ENCODE assay signal across 32 cellular contexts in genomic region chr1:21778405-21778727, GRCh38. TPM values are rescaled to one million over a fixed set of nuclear protein-coding genes. Genes with fewer than 3 reads are reported as not detected.
A peak's percentile ranks its signal among the peaks of the same experiment; 100 is the strongest.
DNase-seq lines count a peak whose midpoint lies in the region; ATAC-seq and TF ChIP-seq lines count a peak whose summit lies in the region.
"Had no signal": no experiment of that assay in that cellular context is flagged by ENCODE, and none has a peak within 500 bp of the region (broad histone marks: within the 10 kb centered on the region; RNA-seq: fewer than 3 reads in every experiment).

No MANE protein-coding gene starts in this region.

- CTCF ChIA-PET in activated naive CD4-positive, alpha-beta T cell treated with anti-CD3 and anti-CD28 coated beads for 36 hours (lab: Charles Lee), result no interaction called here
- CTCF ChIA-PET in activated naive CD4-positive, alpha-beta T cell treated with anti-CD3 and anti-CD28 coated beads, Interleukin-2, amount 10 ng/mL, durations not matched to agents 7 days and 5 days (lab: Charles Lee), result interaction anchor here (0.6 kb wide), 1 partner anchor 18 kb away, joined by 3 read pairs; no protein-coding TSS in a partner anchor
- CTCF ChIA-PET in CD8-positive, alpha-beta memory T cell (lab: Charles Lee), result no interaction called here
- CTCF ChIA-PET in activated CD8-positive, alpha-beta T cell treated with anti-CD3 and anti-CD28 coated beads, Interleukin-2, amount 10 ng/mL, durations not matched to agents 7 days and 5 days (lab: Charles Lee), result no interaction called here

- ATAC-seq in activated CD8-positive, alpha-beta T cell treated with anti-CD3 and anti-CD28 coated beads, Interleukin-2, amount 10 ng/mL, durations not matched to agents 7 days and 5 days, result no peak
- ATAC-seq: esophagus mucosa, psoas muscle had no signal

- no peak overlapping the region for H3K4me3 Mint-ChIP-seq in activated naive CD4-positive, alpha-beta T cell treated with anti-CD3 and anti-CD28 coated beads for 36 hours
- H3K4me3 Mint-ChIP-seq in activated naive CD4-positive, alpha-beta T cell treated with anti-CD3 and anti-CD28 coated beads, Interleukin-2, amount 10 ng/mL, durations not matched to agents 7 days and 5 days, result no peak overlapping the region
- peak overlapping the region in 3 of 7 donors; percentile 5 to 65 (median 25) for H3K4me3 Mint-ChIP-seq in CD8-positive, alpha-beta memory T cell
- no peak overlapping the region for H3K4me3 Mint-ChIP-seq in activated CD8-positive, alpha-beta T cell treated with anti-CD3 and anti-CD28 coated beads, Interleukin-2, amount 10 ng/mL, durations not matched to agents 7 days and 5 days
- H3K4me3 Mint-ChIP-seq in neural crest cell, result peak overlapping the region; percentile 80
- no peak overlapping the region for H3K4me3 Mint-ChIP-seq in nephron progenitor cell

- peaks cover 27% of the 10 kb centered on the region for H3K4me1 ChIP-seq in CD8-positive, alpha-beta memory T cell (ENCODE audit: insufficient read depth, low read length)
- H3K4me1 ChIP-seq: BE2C had no signal

- H3K36me3 Mint-ChIP-seq in activated naive CD4-positive, alpha-beta T cell treated with anti-CD3 and anti-CD28 coated beads for 36 hours (ENCODE audit: low read depth), result peaks cover 10% of the 10 kb centered on the region
- peaks cover 23% of the 10 kb centered on the region for H3K36me3 Mint-ChIP-seq in activated naive CD4-positive, alpha-beta T cell treated with anti-CD3 and anti-CD28 coated beads, Interleukin-2, amount 10 ng/mL, durations not matched to agents 7 days and 5 days
- peaks cover 0 to 21% (median 0%) of the 10 kb centered on the region in 3 donors for H3K36me3 Mint-ChIP-seq in CD8-positive, alpha-beta memory T cell
- H3K36me3 Mint-ChIP-seq in activated CD8-positive, alpha-beta T cell treated with anti-CD3 and anti-CD28 coated beads, Interleukin-2, amount 10 ng/mL, durations not matched to agents 7 days and 5 days (ENCODE audit: low read depth), result peaks cover 28% of the 10 kb centered on the region
- H3K36me3 Mint-ChIP-seq in neural crest cell (ENCODE audit: low read depth), result no peaks in the 10 kb centered on the region
- H3K36me3 Mint-ChIP-seq in nephron progenitor cell (ENCODE audit: low read depth), result peaks cover 40% of the 10 kb centered on the region

- POLR2A ChIA-PET in CD8-positive, alpha-beta memory T cell (lab: Charles Lee), result no interaction called here
- POLR2A ChIA-PET in activated CD8-positive, alpha-beta T cell treated with anti-CD3 and anti-CD28 coated beads, Interleukin-2, amount 10 ng/mL, durations not matched to agents 7 days and 5 days (lab: Charles Lee), result no interaction called here

- peak overlapping the region; percentile 82 for H3K27ac Mint-ChIP-seq in activated naive CD4-positive, alpha-beta T cell treated with anti-CD3 and anti-CD28 coated beads for 36 hours
- no peak overlapping the region for H3K27ac Mint-ChIP-seq in activated naive CD4-positive, alpha-beta T cell treated with anti-CD3 and anti-CD28 coated beads, Interleukin-2, amount 10 ng/mL, durations not matched to agents 7 days and 5 days
- H3K27ac Mint-ChIP-seq in CD8-positive, alpha-beta memory T cell, result peak overlapping the region in 6 of 8 donors; percentile 26 to 85 (median 54)
- peak overlapping the region; percentile 7 for H3K27ac Mint-ChIP-seq in activated CD8-positive, alpha-beta T cell treated with anti-CD3 and anti-CD28 coated beads, Interleukin-2, amount 10 ng/mL, durations not matched to agents 7 days and 5 days
- no peak overlapping the region for H3K27ac Mint-ChIP-seq in neural crest cell (ENCODE audit: unreplicated experiment)
- H3K27ac Mint-ChIP-seq in nephron progenitor cell, result no peak overlapping the region

- no peaks in the 10 kb centered on the region for H3K9me3 Mint-ChIP-seq in activated naive CD4-positive, alpha-beta T cell treated with anti-CD3 and anti-CD28 coated beads for 36 hours
- H3K9me3 Mint-ChIP-seq in activated naive CD4-positive, alpha-beta T cell treated with anti-CD3 and anti-CD28 coated beads, Interleukin-2, amount 10 ng/mL, durations not matched to agents 7 days and 5 days, result no peaks in the 10 kb centered on the region
- H3K9me3 Mint-ChIP-seq in CD8-positive, alpha-beta memory T cell, result peaks cover 0 to under 1% (median 0%) of the 10 kb centered on the region in 5 donors
- no peaks in the 10 kb centered on the region for H3K9me3 Mint-ChIP-seq in activated CD8-positive, alpha-beta T cell treated with anti-CD3 and anti-CD28 coated beads, Interleukin-2, amount 10 ng/mL, durations not matched to agents 7 days and 5 days (ENCODE audit: insufficient read depth)
- H3K9me3 Mint-ChIP-seq in neural crest cell (peaks cover 5% of the 10 kb centered on the region), nephron progenitor cell (peaks cover 23% of the 10 kb centered on the region)

- H3K27ac ChIP-seq in CD8-positive, alpha-beta memory T cell (ENCODE audit: low read depth, low read length), result no peak overlapping the region
- H3K27ac ChIP-seq: psoas muscle, transverse colon had no signal

- no peak overlapping the region for H3K4me3 ChIP-seq in CD8-positive, alpha-beta memory T cell (ENCODE audit: low read length)
- H3K4me3 ChIP-seq: psoas muscle, transverse colon had no signal

- no peak for TF ChIP-seq CTCF in neural crest cell (conservative IDR thresholded peaks at IDR 0.05)
- TF ChIP-seq CTCF in nephron progenitor cell (IDR thresholded peaks at IDR 0.05), result no peak

- intact Hi-C loops in activated naive CD4-positive, alpha-beta T cell treated with anti-CD3 and anti-CD28 coated beads for 36 hours (cut with micrococcal nuclease), result loop anchor here (2.0 to 5.0 kb wide), 2 partner anchors 270 to 601 kb away; partner anchors contain the start of gene EIF4G3

- no peaks in the 10 kb centered on the region for H3K27me3 Mint-ChIP-seq in activated naive CD4-positive, alpha-beta T cell treated with anti-CD3 and anti-CD28 coated beads for 36 hours (ENCODE audit: low read depth)
- H3K27me3 Mint-ChIP-seq in activated naive CD4-positive, alpha-beta T cell treated with anti-CD3 and anti-CD28 coated beads, Interleukin-2, amount 10 ng/mL, durations not matched to agents 7 days and 5 days, result no peaks in the 10 kb centered on the region
- H3K27me3 Mint-ChIP-seq in CD8-positive, alpha-beta memory T cell, result peaks cover 0 to 4% of the 10 kb centered on the region in 2 donors
- H3K27me3 Mint-ChIP-seq in activated CD8-positive, alpha-beta T cell treated with anti-CD3 and anti-CD28 coated beads, Interleukin-2, amount 10 ng/mL, durations not matched to agents 7 days and 5 days (ENCODE audit: low read depth), result no peaks in the 10 kb centered on the region
- H3K27me3 Mint-ChIP-seq in neural crest cell (ENCODE audit: low read depth) (no peaks in the 10 kb centered on the region), nephron progenitor cell (ENCODE audit: low read depth, poor library complexity) (no peaks in the 10 kb centered on the region)

- no peaks in the 10 kb centered on the region for H3K9me3 ChIP-seq in CD8-positive, alpha-beta memory T cell (ENCODE audit: low read length)
- H3K9me3 ChIP-seq: BE2C, psoas muscle, transverse colon had no signal

- no peaks in the 10 kb centered on the region for H3K36me3 ChIP-seq in CD8-positive, alpha-beta memory T cell (ENCODE audit: insufficient read depth, low read length)
- H3K36me3 ChIP-seq: BE2C, transverse colon had no signal

- H3K27me3 ChIP-seq in CD8-positive, alpha-beta memory T cell (ENCODE audit: insufficient read depth, low read length, poor library complexity, severe bottlenecking), result no peaks in the 10 kb centered on the region
- H3K27me3 ChIP-seq: BE2C, transverse colon had no signal

- no peak for DNase-seq in activated naive CD4-positive, alpha-beta T cell treated with anti-CD3 and anti-CD28 coated beads for 36 hours
- no peak for DNase-seq in activated naive CD4-positive, alpha-beta T cell treated with anti-CD3 and anti-CD28 coated beads, Interleukin-2, amount 10 ng/mL, durations not matched to agents 7 days and 5 days
- no peak for DNase-seq in CD8-positive, alpha-beta memory T cell
- no peak for DNase-seq in activated CD8-positive, alpha-beta T cell treated with anti-CD3 and anti-CD28 coated beads, Interleukin-2, amount 10 ng/mL, durations not matched to agents 7 days and 5 days
- DNase-seq in neural crest cell (ENCODE audit: low read depth, low spot score), result no peak
- DNase-seq in DMS 273 treated with DMSO at 0.1 percent for 48 hours (lab: John Stamatoyannopoulos, UW), result no peak
- no peak for DNase-seq in mucosa of gallbladder (ENCODE audit: low spot score)
- no peak for DNase-seq in nephron progenitor cell
- DNase-seq: ACHN; activated CD4-positive, alpha-beta T cell treated with anti-CD3 and anti-CD28 coated beads for 1 hour; activated effector memory CD4-positive, alpha-beta T cell treated with anti-CD3 and anti-CD28 coated beads, Interleukin-2, amount 50 U/mL, for 16 hours; BE2C; COR-L47; DMS79 treated with DMSO at 0.1 percent for 48 hours; GDM1; glutamatergic neuron; KBM-7; NCI-H1092; NCI-H1694; NCI-H446; NCI-H774; nucleus accumbens; psoas muscle; SHP77 treated with DMSO at 0.1 percent for 48 hours; stimulated activated CD4-positive, alpha-beta T cell treated with anti-CD3 and anti-CD28 coated beads, Interleukin-4, amount 100 ng/mL, for 1 hour; transverse colon had no signal

- peaks cover 51% of the 10 kb centered on the region for H3K4me1 Mint-ChIP-seq in activated naive CD4-positive, alpha-beta T cell treated with anti-CD3 and anti-CD28 coated beads for 36 hours (ENCODE audit: low read depth)
- H3K4me1 Mint-ChIP-seq in activated naive CD4-positive, alpha-beta T cell treated with anti-CD3 and anti-CD28 coated beads, Interleukin-2, amount 10 ng/mL, durations not matched to agents 7 days and 5 days, result peaks cover 47% of the 10 kb centered on the region
- peaks cover 44 to 75% (median 67%) of the 10 kb centered on the region in 3 donors for H3K4me1 Mint-ChIP-seq in CD8-positive, alpha-beta memory T cell
- peaks cover 47% of the 10 kb centered on the region for H3K4me1 Mint-ChIP-seq in activated CD8-positive, alpha-beta T cell treated with anti-CD3 and anti-CD28 coated beads, Interleukin-2, amount 10 ng/mL, durations not matched to agents 7 days and 5 days (ENCODE audit: low read depth)
- H3K4me1 Mint-ChIP-seq in neural crest cell, result peaks cover 37% of the 10 kb centered on the region
- H3K4me1 Mint-ChIP-seq in nephron progenitor cell, result peaks cover 15% of the 10 kb centered on the region

RNA-seq across cellular contexts. Expression of gene USP48, which starts 4.6 kb away (rescaled TPM):
- total RNA-seq in activated naive CD4-positive, alpha-beta T cell treated with anti-CD3 and anti-CD28 coated beads for 36 hours, result 10 to 100 TPM; 89.9 to 93.4 TPM
- 10 to 100 TPM; 60.6 to 61.5 TPM for total RNA-seq in CD8-positive, alpha-beta memory T cell
- 41.4 TPM for polyA plus RNA-seq in CD8-positive, alpha-beta memory T cell
- 10 to 100 TPM; 71.3 to 74.9 TPM for total RNA-seq in activated CD8-positive, alpha-beta T cell treated with anti-CD3 and anti-CD28 coated beads, Interleukin-2, amount 10 ng/mL, durations not matched to agents 7 days and 5 days
- 61.8 and 66.0 TPM in 2 replicates for total RNA-seq in neural crest cell
- total RNA-seq in mucosa of gallbladder, result 62.9 TPM

RNA-seq across cellular contexts. Expression of gene LDLRAD2, which starts 33.7 kb away (rescaled TPM):
- total RNA-seq in activated naive CD4-positive, alpha-beta T cell treated with anti-CD3 and anti-CD28 coated beads for 36 hours, result not detected
- total RNA-seq in CD8-positive, alpha-beta memory T cell, result not detected
- polyA plus RNA-seq in CD8-positive, alpha-beta memory T cell, result not detected
- not detected for total RNA-seq in activated CD8-positive, alpha-beta T cell treated with anti-CD3 and anti-CD28 coated beads, Interleukin-2, amount 10 ng/mL, durations not matched to agents 7 days and 5 days
- total RNA-seq in neural crest cell (0.40 and 0.55 TPM in 2 replicates), mucosa of gallbladder (0.26 TPM)
- total RNA-seq: cerebellum, dermis microvascular lymphatic vessel endothelial cell, fibroblast of villous mesenchyme, M059J, subcutaneous adipose tissue had no signal

Comparison
In these comparisons a context has a peak if more than half of its experiments do, and no peak if none do; other contexts are left out.
1. H3K27ac Mint-ChIP-seq: peak in activated naive CD4-positive, alpha-beta T cell treated with anti-CD3 and anti-CD28 coated beads for 36 hours (single experiment), CD8-positive, alpha-beta memory T cell (6 of 8) and activated CD8-positive, alpha-beta T cell treated with anti-CD3 and anti-CD28 coated beads, Interleukin-2, amount 10 ng/mL, durations not matched to agents 7 days and 5 days (single experiment); none in activated naive CD4-positive, alpha-beta T cell treated with anti-CD3 and anti-CD28 coated beads, Interleukin-2, amount 10 ng/mL, durations not matched to agents 7 days and 5 days (single experiment), neural crest cell (single experiment) and nephron progenitor cell (single experiment).